ENCODE assay signal across 30 cellular contexts in the genomic region with DNA sequence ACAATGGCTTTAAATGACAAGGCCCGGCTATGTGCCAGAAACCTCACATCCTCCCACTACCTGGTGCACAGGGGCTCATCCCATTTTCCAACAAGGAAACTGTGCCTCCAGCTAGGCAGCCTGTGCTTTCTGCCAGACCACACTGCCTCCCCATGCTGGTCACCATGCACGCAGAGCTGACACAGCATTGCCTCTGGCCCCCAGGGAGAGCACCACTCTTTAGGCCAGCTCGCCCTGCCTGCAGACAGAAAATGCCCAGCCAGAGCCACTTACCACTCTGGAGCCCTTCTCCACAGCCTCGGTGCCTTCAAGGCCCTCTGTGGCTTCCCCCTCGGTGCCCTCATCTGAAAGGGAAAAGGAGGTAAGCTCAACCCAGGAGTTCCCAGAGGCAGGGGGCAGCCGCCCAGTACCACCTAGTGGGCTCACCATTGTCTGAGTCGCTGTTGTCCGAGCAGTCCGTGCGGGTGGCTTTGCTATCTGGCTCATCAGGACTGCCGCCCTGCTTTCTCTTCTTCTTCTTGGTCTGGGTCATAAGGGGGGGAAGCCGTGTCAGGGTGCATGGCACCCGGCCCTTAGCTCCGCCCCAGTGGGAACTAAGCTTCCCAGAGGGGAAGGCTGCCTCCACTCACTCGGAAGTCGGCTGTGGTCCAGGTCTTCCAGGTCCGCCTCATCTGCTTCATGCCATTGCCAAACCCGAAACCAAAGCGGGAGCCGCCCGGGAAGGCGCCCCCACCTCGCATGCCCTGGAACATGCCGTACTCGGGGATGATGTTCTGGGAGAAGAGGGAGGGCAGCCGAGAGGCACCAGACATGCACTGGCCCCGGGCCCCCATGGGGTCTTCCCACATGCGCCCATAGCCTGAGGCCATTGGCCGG. TPM values are rescaled to one million over a fixed set of nuclear protein-coding genes. Genes with fewer than 3 reads are reported as not detected.
DNase-seq lines count a peak whose midpoint lies in the region; ATAC-seq, FAIRE-seq and TF ChIP-seq lines count a peak whose summit lies in the region.
"Had no signal": no experiment of that assay in that cellular context is flagged by ENCODE, and none has a peak within 500 bp of the region (broad histone marks: within the 10 kb centered on the region; RNA-seq: fewer than 3 reads in every experiment).

No MANE protein-coding gene starts in this region.

- H3K18ac ChIP-seq in neuronal stem cell (ENCODE audit: low read length) = no peak overlapping the region

- ATAC-seq in left ventricle myocardium superior (no peak), K562 (no peak), GM21723 (IDR thresholded peaks at IDR 0.05; ENCODE audit: unreplicated experiment) (no peak)
- ATAC-seq: activated CD8-positive, alpha-beta memory T cell treated with anti-CD3 and anti-CD28 coated beads, Interleukin-2, amount 10 ng/mL, durations not matched to agents 7 days and 5 days; activated T-cell treated with anti-CD3 and anti-CD28 coated beads, Interleukin-2, amount 50 U/mL, for 72 hours; heart right ventricle; right cardiac atrium; upper lobe of right lung had no signal

- H3K4me1 ChIP-seq in left ventricle myocardium inferior = peaks cover 79% of the 10 kb centered on the region
- H3K4me1 ChIP-seq in K562 (replicated peaks in 1 of 2; ENCODE audit: control insufficient read depth in 2 of 2, insufficient read depth in 2 of 2, low read length in 2 of 2) = peaks cover 2 to 16% of the 10 kb centered on the region in 2 experiments; a peak in 4 of 5 replicates
- peaks cover 2 to 5% of the 10 kb centered on the region in 2 donors for H3K4me1 ChIP-seq in neuronal stem cell (ENCODE audit: control insufficient read depth in 2 of 2, insufficient read depth in 1 of 2, low read depth in 1 of 2, low read length in 2 of 2)
- peaks cover 17% of the 10 kb centered on the region for H3K4me1 ChIP-seq in suprapubic skin

- H3K27ac ChIP-seq in left ventricle myocardium inferior (replicated peaks) (peak overlapping the region; percentile 80), K562 (ENCODE audit: extremely low read depth, low read depth, low read length) (no peak overlapping the region), neuronal stem cell (replicated peaks; ENCODE audit: low read length) (no peak overlapping the region), suprapubic skin (peak overlapping the region; percentile 6)
- H3K27ac ChIP-seq: HL-60, upper lobe of right lung, WERI-Rb-1 had no signal

- POLR2A ChIA-PET in K562 (lab: Yijun Ruan, JAX) = interaction anchor here (0.7 to 1.9 kb wide), 3 partner anchors 9 to 22 kb away, joined by 3 to 5 read pairs (median 3); a partner anchor contains a TSS

- no peak overlapping the region for H2BK12ac ChIP-seq in neuronal stem cell (ENCODE audit: low read length)

- no peak overlapping the region for H3K4me3 ChIP-seq in left ventricle myocardium inferior
- H3K4me3 ChIP-seq in K562 = no peak overlapping the region
- no peak overlapping the region for H3K4me3 ChIP-seq in neuronal stem cell (ENCODE audit: low read length in 2 of 2)
- no peak overlapping the region for H3K4me3 ChIP-seq in suprapubic skin
- H3K4me3 ChIP-seq: heart right ventricle, upper lobe of right lung had no signal

- no peak overlapping the region for H2AK5ac ChIP-seq in neuronal stem cell (ENCODE audit: low read depth, low read length)

- peaks cover 36% of the 10 kb centered on the region for H3K79me1 ChIP-seq in neuronal stem cell (ENCODE audit: low read depth, low read length)

- no peak overlapping the region for H4K91ac ChIP-seq in neuronal stem cell (ENCODE audit: low read depth, low read length, poor library complexity)

- H3K27me3 ChIP-seq in left ventricle myocardium inferior (ENCODE audit: low read depth) = no peaks in the 10 kb centered on the region
- H3K27me3 ChIP-seq in K562 (ENCODE audit: control insufficient read depth in 2 of 2, insufficient read depth in 2 of 2, low read length in 2 of 2) = no peaks in the 10 kb centered on the region
- no peaks in the 10 kb centered on the region for H3K27me3 ChIP-seq in neuronal stem cell (ENCODE audit: control insufficient read depth in 3 of 3, insufficient read depth in 3 of 3, low read depth in 1 of 3, low read length in 3 of 3)
- H3K27me3 ChIP-seq in suprapubic skin = no peaks in the 10 kb centered on the region
- H3K27me3 ChIP-seq: heart right ventricle, upper lobe of right lung had no signal

- BruUV-seq in K562 (replicated peaks; lab: Mats Ljungman, UMichigan) = TSS peak; percentile 58

- no peak for TF ChIP-seq RAD21 in K562 (CRISPR knock-in tag; conservative IDR thresholded peaks at IDR 0.05 in 1 of 2, IDR thresholded peaks at IDR 0.05 in 1 of 2)

- H3K9me1 ChIP-seq in K562 (ENCODE audit: control insufficient read depth, insufficient read depth, low read length) = peaks cover 5% of the 10 kb centered on the region

- intact Hi-C loops in left ventricle myocardium inferior (cut with micrococcal nuclease) (no loop called here), left ventricle myocardium superior (cut with micrococcal nuclease) (no loop called here), K562 (cut with micrococcal nuclease) (no loop called here)

- H4K20me1 ChIP-seq in K562 (replicated peaks; ENCODE audit: control insufficient read depth, insufficient read depth, low read length) = peaks cover 20% of the 10 kb centered on the region

- CTCF ChIA-PET in K562 (lab: Yijun Ruan, JAX; ENCODE audit: low intra/inter-chr PET ratio) = no interaction called here

- peak overlapping the region; percentile 61 for H3K23ac ChIP-seq in neuronal stem cell (ENCODE audit: low read depth, low read length, poor library complexity)

- DNase-seq in left ventricle myocardium inferior = no peak
- no peak for DNase-seq in left ventricle myocardium superior
- DNase-seq in K562 (ENCODE audit: extremely low read depth in 1 of 4, low spot score in 3 of 4) = no peak
- DNase-seq in neuronal stem cell (ENCODE audit: low spot score) = no peak
- no peak for DNase-seq in suprapubic skin (ENCODE audit: low spot score in 2 of 2)
- DNase-seq in NCI-H345 treated with DMSO at 0.1 percent for 48 hours (lab: John Stamatoyannopoulos, UW; ENCODE audit: unreplicated experiment) = no peak
- no peak for DNase-seq in GDM1 (lab: John Stamatoyannopoulos, UW)
- DNase-seq: activated CD4-positive, alpha-beta T cell treated with anti-CD3 and anti-CD28 coated beads, Interleukin-2, amount 50 U/mL, for 1 hour; activated CD8-positive, alpha-beta memory T cell treated with anti-CD3 and anti-CD28 coated beads, Interleukin-2, amount 10 ng/mL, durations not matched to agents 7 days and 5 days; activated naive CD4-positive, alpha-beta T cell treated with anti-CD3 and anti-CD28 coated beads, Interleukin-2, amount 50 U/mL, for 16 hours; activated T-cell treated with anti-CD3 and anti-CD28 coated beads, Interleukin-2, amount 50 U/mL, for 72 hours; central memory CD4-positive, alpha-beta T cell; COR-L47; DND-41; HCEC 1CT; heart right ventricle; NCI-H1092; NCI-H2029; NCI-H2227 treated with DMSO at 0.1 percent for 48 hours; NCI-H82; occipital lobe; Right ventricle myocardium superior; T-helper 9 cell; upper lobe of right lung; WERI-Rb-1 had no signal

- H3K14ac ChIP-seq in neuronal stem cell (ENCODE audit: low read length) = no peak overlapping the region

- H3K4me2 ChIP-seq in K562 (ENCODE audit: insufficient read depth, low read length) = no peak overlapping the region
- no peak overlapping the region for H3K4me2 ChIP-seq in neuronal stem cell (ENCODE audit: insufficient read depth, low read length, poor library complexity, severe bottlenecking)

- H3K36me3 ChIP-seq in left ventricle myocardium inferior (peaks cover 64% of the 10 kb centered on the region), K562 (ENCODE audit: control insufficient read depth, insufficient read depth, low read length) (peaks cover 94% of the 10 kb centered on the region), neuronal stem cell (replicated peaks in 1 of 2; ENCODE audit: control insufficient read depth in 2 of 2, insufficient read depth in 2 of 2, low read length in 2 of 2) (peaks cover 65 to 86% of the 10 kb centered on the region in 2 donors), suprapubic skin (peaks cover 81% of the 10 kb centered on the region)

- TF ChIP-seq POLR2A in K562 (conservative IDR thresholded peaks at IDR 0.05) = no peak
- no peak for TF ChIP-seq POLR2A in suprapubic skin (IDR thresholded peaks at IDR 0.05)

- H4K8ac ChIP-seq in neuronal stem cell (ENCODE audit: low read depth, low read length) = no peak overlapping the region

- H2BK120ac ChIP-seq in neuronal stem cell (ENCODE audit: low read depth, low read length) = no peak overlapping the region

- WGBS in K562 (ENCODE audit: insufficient coverage, low coverage, missing lambda C conversion rate) = 93% methylated on average over 14 of the region's 29 CpGs
- WGBS in neuronal stem cell (ENCODE audit: extremely low coverage in 2 of 2, insufficient read length in 2 of 2, insufficient replicate concordance in 1 of 2), 2 donors = no CpG with 5 or more reads among the region's 29 CpGs
- WGBS in suprapubic skin = 79% methylated on average over 6 of the region's 29 CpGs

- in situ Hi-C loops in K562 (cut with MboI) = no loop called here

- H2AFZ ChIP-seq in K562 (ENCODE audit: low read depth, low read length) (no peak overlapping the region), neuronal stem cell (ENCODE audit: low read length) (no peak overlapping the region)

- TF ChIP-seq CTCF in left ventricle myocardium inferior (IDR thresholded peaks at IDR 0.05; ENCODE audit: borderline replicate concordance) (no peak), K562 (IDR thresholded peaks at IDR 0.05 in 2 of 3, conservative IDR thresholded peaks at IDR 0.05 in 1 of 3; ENCODE audit: insufficient read depth in 2 of 3, low read depth in 1 of 3, low read length in 3 of 3) (no peak), suprapubic skin (IDR thresholded peaks at IDR 0.05) (no peak)

- peaks cover 44% of the 10 kb centered on the region for H3K79me2 ChIP-seq in K562 (ENCODE audit: control insufficient read depth, insufficient read depth, low read length)

- TF ChIP-seq EP300 in K562 (IDR thresholded peaks at IDR 0.05; ENCODE audit: low read length) (no peak), suprapubic skin (IDR thresholded peaks at IDR 0.05) (no peak)

- H3K9ac ChIP-seq in K562 (ENCODE audit: insufficient read depth in 1 of 2, low read depth in 2 of 2, low read length in 2 of 2) = no peak overlapping the region
- H3K9ac ChIP-seq in neuronal stem cell (ENCODE audit: low read depth, low read length, poor library complexity) = no peak overlapping the region

- no peak overlapping the region for H2BK15ac ChIP-seq in neuronal stem cell (ENCODE audit: low read length)

- no peaks in the 10 kb centered on the region for H3K9me3 ChIP-seq in left ventricle myocardium inferior (replicated peaks)
- no peaks in the 10 kb centered on the region for H3K9me3 ChIP-seq in K562 (replicated peaks; ENCODE audit: control insufficient read depth, insufficient read depth, low read depth, low read length)
- no peaks in the 10 kb centered on the region for H3K9me3 ChIP-seq in neuronal stem cell (replicated peaks in 1 of 2; ENCODE audit: control insufficient read depth in 2 of 2, insufficient read depth in 1 of 2, low read depth in 1 of 2, low read length in 2 of 2)
- H3K9me3 ChIP-seq in suprapubic skin = no peaks in the 10 kb centered on the region
- H3K9me3 ChIP-seq: heart right ventricle, upper lobe of right lung had no signal

- no peak overlapping the region for H3K4ac ChIP-seq in neuronal stem cell (ENCODE audit: low read length)

- no peak overlapping the region for H2BK5ac ChIP-seq in neuronal stem cell (ENCODE audit: low read length)

- FAIRE-seq in K562 (lab: Jason Lieb, UNC) = no peak
- FAIRE-seq: A204.1, GM12891 had no signal

RNA-seq across cellular contexts. Expression of a gene that starts 18.0 kb away (rescaled TPM):
- total RNA-seq in left ventricle myocardium inferior = 74.5 TPM
- 82.5 TPM for total RNA-seq in left ventricle myocardium superior
- total RNA-seq in K562 (2011; cell fraction: chromatin; rRNA removed; ENCODE audit: low replicate concordance) = 365 and 641 TPM in 2 replicates
- 279 and 316 TPM in 2 replicates for total RNA-seq in K562 (2011; cell fraction: nucleolus; rRNA removed)
- total RNA-seq in K562 (2011; cell fraction: nucleoplasm; rRNA removed) = 296 and 300 TPM in 2 replicates
- total RNA-seq in K562 (2014; rRNA removed) = 108 and 121 TPM in 2 replicates
- 61.1 and 65.5 TPM in 2 replicates for total RNA-seq in K562 (2014; rRNA removed; fragmentation: Illumina TruSeq; extraction: Trizol)
- total RNA-seq in K562 (2015; rRNA removed; fragmentation: Illumina TruSeq; extraction: Trizol) = 66.6 and 70.7 TPM in 2 replicates
- 107 and 116 TPM in 2 replicates for total RNA-seq in K562 (2021)
- polyA plus RNA-seq in K562 (2011; rRNA removed) = 56.8 and 95.7 TPM in 2 replicates
- 40.7 and 50.0 TPM in 2 replicates for polyA plus RNA-seq in K562 (2011; cell fraction: cytosol; rRNA removed)
- 617 and 798 TPM in 2 replicates for polyA plus RNA-seq in K562 (2011; cell fraction: nucleus; rRNA removed)
- 66.2 and 79.9 TPM in 2 replicates for polyA plus RNA-seq in K562 (2012)
- 75.8 and 84.0 TPM in 2 replicates for polyA plus RNA-seq in K562 (2014; fragmentation: Illumina TruSeq; extraction: Trizol)
- polyA plus RNA-seq in K562 (2014; fragmentation: Nextera tagmentation; extraction: Ambion mirVana) = 1 to 10 TPM; 2.4 to 7.0 TPM
- 92.5 and 111 TPM in 2 replicates for polyA plus RNA-seq in K562 (2014; rRNA removed)
- polyA minus RNA-seq in K562 (2011; rRNA and poly(A)+ RNA removed) = 60.0 and 69.5 TPM in 2 replicates
- 41.5 and 61.7 TPM in 2 replicates for polyA minus RNA-seq in K562 (2011; cell fraction: cytosol; rRNA and poly(A)+ RNA removed)
- 85.4 and 122 TPM in 2 replicates for polyA minus RNA-seq in K562 (2011; cell fraction: nucleus; rRNA and poly(A)+ RNA removed)
- polyA plus RNA-seq in neuronal stem cell (2013, experiment 1 of 2) = 180 TPM
- 175 TPM for polyA plus RNA-seq in neuronal stem cell (2013, experiment 2 of 2)
- 100 to 1,000 TPM in 2 of 4 donors, 10 to 100 TPM in 2; 97.5 to 259 (median 118) TPM for total RNA-seq in suprapubic skin

RNA-seq across cellular contexts. Expression of a gene that starts 21.2 kb away (rescaled TPM):
- total RNA-seq in left ventricle myocardium inferior (21.8 TPM), left ventricle myocardium superior (24.0 TPM), K562 (2014; rRNA removed) (33.5 and 34.2 TPM in 2 replicates), K562 (2014; rRNA removed; fragmentation: Illumina TruSeq; extraction: Trizol) (13.3 and 13.8 TPM in 2 replicates), K562 (2015; rRNA removed; fragmentation: Illumina TruSeq; extraction: Trizol) (20.2 and 22.6 TPM in 2 replicates), K562 (2021) (49.9 and 56.5 TPM in 2 replicates), suprapubic skin (10 to 100 TPM; 25.3 to 77.9 (median 41.6) TPM)
- 47.6 and 50.3 TPM in 2 replicates for total RNA-seq in K562 (2011; cell fraction: chromatin; rRNA removed; ENCODE audit: low replicate concordance)
- total RNA-seq in K562 (2011; cell fraction: nucleolus; rRNA removed) = 26.3 and 27.0 TPM in 2 replicates
- 22.2 and 28.7 TPM in 2 replicates for total RNA-seq in K562 (2011; cell fraction: nucleoplasm; rRNA removed)
- polyA plus RNA-seq in K562 (2011; rRNA removed) (15.0 and 18.4 TPM in 2 replicates), K562 (2014; fragmentation: Illumina TruSeq; extraction: Trizol) (14.6 and 17.0 TPM in 2 replicates), K562 (2014; fragmentation: Nextera tagmentation; extraction: Ambion mirVana) (1 to 10 TPM; 3.4 to 4.4 TPM), K562 (2014; rRNA removed) (25.5 and 27.4 TPM in 2 replicates)
- polyA plus RNA-seq in K562 (2011; cell fraction: cytosol; rRNA removed) = 13.4 and 17.8 TPM in 2 replicates
- polyA plus RNA-seq in K562 (2011; cell fraction: nucleus; rRNA removed) = 42.2 and 65.9 TPM in 2 replicates
- polyA plus RNA-seq in K562 (2012) = 17.0 and 17.1 TPM in 2 replicates
- 9.5 and 10.9 TPM in 2 replicates for polyA minus RNA-seq in K562 (2011; rRNA and poly(A)+ RNA removed)
- polyA minus RNA-seq in K562 (2011; cell fraction: cytosol; rRNA and poly(A)+ RNA removed) = 15.0 and 18.3 TPM in 2 replicates
- polyA minus RNA-seq in K562 (2011; cell fraction: nucleus; rRNA and poly(A)+ RNA removed) = 9.3 and 10.6 TPM in 2 replicates
- polyA plus RNA-seq in neuronal stem cell (2013, experiment 1 of 2) = 15.0 TPM
- 15.2 TPM for polyA plus RNA-seq in neuronal stem cell (2013, experiment 2 of 2)

RNA-seq across cellular contexts. Expression of a gene that starts 49.0 kb away (rescaled TPM):
- 25.3 TPM for total RNA-seq in left ventricle myocardium inferior
- 32.2 TPM for total RNA-seq in left ventricle myocardium superior
- 13.2 and 37.4 TPM in 2 replicates for total RNA-seq in K562 (2011; cell fraction: chromatin; rRNA removed; ENCODE audit: low replicate concordance)
- total RNA-seq in K562 (2011; cell fraction: nucleolus; rRNA removed) = 27.4 and 28.3 TPM in 2 replicates
- 20.2 and 22.8 TPM in 2 replicates for total RNA-seq in K562 (2011; cell fraction: nucleoplasm; rRNA removed)
- 13.9 and 16.0 TPM in 2 replicates for total RNA-seq in K562 (2014; rRNA removed)
- total RNA-seq in K562 (2014; rRNA removed; fragmentation: Illumina TruSeq; extraction: Trizol) = 1.1 and 1.3 TPM in 2 replicates
- 4.8 and 5.4 TPM in 2 replicates for total RNA-seq in K562 (2015; rRNA removed; fragmentation: Illumina TruSeq; extraction: Trizol)
- total RNA-seq in K562 (2021) = 32.7 and 37.5 TPM in 2 replicates
- polyA plus RNA-seq in K562 (2011; rRNA removed) = 3.7 and 4.7 TPM in 2 replicates
- 5.3 and 12.2 TPM in 2 replicates for polyA plus RNA-seq in K562 (2011; cell fraction: cytosol; rRNA removed)
- polyA plus RNA-seq in K562 (2011; cell fraction: nucleus; rRNA removed) = 16.0 and 33.9 TPM in 2 replicates
- polyA plus RNA-seq in K562 (2012) = 18.0 and 22.2 TPM in 2 replicates
- polyA plus RNA-seq in K562 (2014; fragmentation: Illumina TruSeq; extraction: Trizol) = 9.4 and 22.9 TPM in 2 replicates
- under 1 TPM; 0.06 to 0.08 TPM for polyA plus RNA-seq in K562 (2014; fragmentation: Nextera tagmentation; extraction: Ambion mirVana)
- polyA plus RNA-seq in K562 (2014; rRNA removed) = 19.1 and 21.8 TPM in 2 replicates
- polyA minus RNA-seq in K562 (2011; rRNA and poly(A)+ RNA removed) = 0.63 and 1.1 TPM in 2 replicates
- 7.5 and 9.4 TPM in 2 replicates for polyA minus RNA-seq in K562 (2011; cell fraction: cytosol; rRNA and poly(A)+ RNA removed)
- 5.3 and 6.5 TPM in 2 replicates for polyA minus RNA-seq in K562 (2011; cell fraction: nucleus; rRNA and poly(A)+ RNA removed)
- polyA plus RNA-seq in neuronal stem cell (2013, experiment 1 of 2) = 35.1 TPM
- polyA plus RNA-seq in neuronal stem cell (2013, experiment 2 of 2) = 35.0 TPM
- total RNA-seq in suprapubic skin = 10 to 100 TPM; 39.1 to 44.9 (median 41.0) TPM

Comparison
In these comparisons a context has a peak if more than half of its experiments do, and no peak if none do; other contexts are left out.
1. H3K27ac ChIP-seq: peak in left ventricle myocardium inferior (single experiment) and suprapubic skin (single experiment); none in K562 (single experiment) and neuronal stem cell (single experiment).